Comparison of ENCODE assay signal across 1 cellular context in the genomic region with DNA sequence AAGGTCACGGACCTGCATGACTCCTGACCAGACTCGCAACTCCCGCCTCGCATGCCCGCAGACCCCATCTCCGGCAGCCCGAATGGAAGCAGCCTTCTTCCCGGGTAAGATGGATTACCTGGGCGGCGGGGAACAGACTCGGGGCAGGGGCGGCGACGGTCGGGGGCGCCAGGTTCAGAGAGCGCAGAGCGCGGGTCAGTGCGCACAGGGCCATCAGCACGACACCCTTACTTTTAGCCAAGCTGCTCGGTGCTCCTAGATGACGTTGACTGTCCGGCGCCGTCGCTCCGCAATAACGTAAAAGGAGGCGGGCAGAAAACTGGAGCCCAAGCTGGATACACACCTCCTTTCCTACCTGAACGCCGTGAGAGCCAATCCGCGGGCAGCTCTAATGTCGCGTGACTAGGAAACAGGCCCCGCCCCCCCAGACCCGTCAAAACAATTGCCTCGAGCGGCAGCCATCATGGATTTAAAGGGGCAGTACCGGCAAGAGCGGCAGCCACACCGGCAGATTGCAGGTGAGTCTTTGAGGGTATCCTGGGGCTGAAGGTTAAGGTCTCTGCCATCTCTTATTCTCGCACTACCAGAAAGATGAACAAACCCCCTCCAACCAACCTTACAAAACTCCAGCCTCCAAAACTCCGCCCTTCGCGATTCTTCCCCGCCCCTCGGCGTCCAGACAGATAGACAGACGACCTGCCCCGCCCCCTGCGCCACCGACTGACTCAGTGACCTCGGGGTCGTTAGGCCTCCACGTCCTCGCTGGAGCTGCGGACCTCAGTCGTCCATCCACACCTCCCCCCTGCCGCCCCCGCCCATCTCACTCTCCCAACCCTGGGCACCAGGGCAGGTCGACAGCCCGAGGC.
A peak's percentile ranks its signal among the peaks of the same experiment; 100 is the strongest.
TF ChIP-seq lines count a peak whose summit lies in the region.

A gene (plus strand): TSS at position 464 of the 866 bp plus-strand sequence. CDS start 1,705 bp downstream, outside the sequence.
A gene (minus strand): TSS at position 267 of the 866 bp plus-strand sequence. CDS start 53 bp downstream, at position 214.

TF ChIP-seq in neural cell, 6 proteins besides CTCF, POLR2A, EP300 and RAD21:
- TF ChIP-seq, protein P1, sequence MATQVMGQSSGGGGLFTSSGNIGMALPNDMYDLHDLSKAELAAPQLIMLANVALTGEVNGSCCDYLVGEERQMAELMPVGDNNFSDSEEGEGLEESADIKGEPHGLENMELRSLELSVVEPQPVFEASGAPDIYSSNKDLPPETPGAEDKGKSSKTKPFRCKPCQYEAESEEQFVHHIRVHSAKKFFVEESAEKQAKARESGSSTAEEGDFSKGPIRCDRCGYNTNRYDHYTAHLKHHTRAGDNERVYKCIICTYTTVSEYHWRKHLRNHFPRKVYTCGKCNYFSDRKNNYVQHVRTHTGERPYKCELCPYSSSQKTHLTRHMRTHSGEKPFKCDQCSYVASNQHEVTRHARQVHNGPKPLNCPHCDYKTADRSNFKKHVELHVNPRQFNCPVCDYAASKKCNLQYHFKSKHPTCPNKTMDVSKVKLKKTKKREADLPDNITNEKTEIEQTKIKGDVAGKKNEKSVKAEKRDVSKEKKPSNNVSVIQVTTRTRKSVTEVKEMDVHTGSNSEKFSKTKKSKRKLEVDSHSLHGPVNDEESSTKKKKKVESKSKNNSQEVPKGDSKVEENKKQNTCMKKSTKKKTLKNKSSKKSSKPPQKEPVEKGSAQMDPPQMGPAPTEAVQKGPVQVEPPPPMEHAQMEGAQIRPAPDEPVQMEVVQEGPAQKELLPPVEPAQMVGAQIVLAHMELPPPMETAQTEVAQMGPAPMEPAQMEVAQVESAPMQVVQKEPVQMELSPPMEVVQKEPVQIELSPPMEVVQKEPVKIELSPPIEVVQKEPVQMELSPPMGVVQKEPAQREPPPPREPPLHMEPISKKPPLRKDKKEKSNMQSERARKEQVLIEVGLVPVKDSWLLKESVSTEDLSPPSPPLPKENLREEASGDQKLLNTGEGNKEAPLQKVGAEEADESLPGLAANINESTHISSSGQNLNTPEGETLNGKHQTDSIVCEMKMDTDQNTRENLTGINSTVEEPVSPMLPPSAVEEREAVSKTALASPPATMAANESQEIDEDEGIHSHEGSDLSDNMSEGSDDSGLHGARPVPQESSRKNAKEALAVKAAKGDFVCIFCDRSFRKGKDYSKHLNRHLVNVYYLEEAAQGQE (IDR thresholded peaks at IDR 0.05; ENCODE audit: borderline replicate concordance), result peak; percentile 66
- TF ChIP-seq TAF1 (IDR thresholded peaks at IDR 0.05; ENCODE audit: low read depth), result peak; percentile 62
- peak; percentile 93 for TF ChIP-seq MXI1 (conservative IDR thresholded peaks at IDR 0.05; ENCODE audit: poor library complexity, severe bottlenecking)
- TF ChIP-seq POLR2AphosphoS5 (IDR thresholded peaks at IDR 0.05), result peak; percentile 95
- peak; percentile 14 for TF ChIP-seq SMC3 (conservative IDR thresholded peaks at IDR 0.05; ENCODE audit: poor library complexity)
- TF ChIP-seq EZH2 (IDR thresholded peaks at IDR 0.05; ENCODE audit: borderline replicate concordance, insufficient read depth, low read length, poor library complexity, severe bottlenecking), result no peak
TF ChIP-seq in neural cell: peak in this region for 5.
